Comparison of ENCODE assay signal across 1 cellular context in genomic region chr1:209595599-209595998, GRCh38.
TF ChIP-seq lines count a peak whose summit lies in the region.

No MANE protein-coding gene starts in this region.

TF ChIP-seq in GM12878, 131 proteins besides CTCF, POLR2A, EP300 and RAD21:
- no peak for TF ChIP-seq ZBTB11 (CRISPR knock-in tag; IDR thresholded peaks at IDR 0.05)
- no peak for TF ChIP-seq SREBF2 (IDR thresholded peaks at IDR 0.05; ENCODE audit: low read length)
- TF ChIP-seq RELB (IDR thresholded peaks at IDR 0.05; ENCODE audit: low read depth) = no peak
- no peak for TF ChIP-seq RCOR1 (conservative IDR thresholded peaks at IDR 0.05; ENCODE audit: low read depth, low read length)
- no peak for TF ChIP-seq E2F4 (IDR thresholded peaks at IDR 0.05; ENCODE audit: low read depth, low read length)
- TF ChIP-seq BACH1 (IDR thresholded peaks at IDR 0.05; ENCODE audit: borderline replicate concordance) = no peak
- TF ChIP-seq ATF2 (IDR thresholded peaks at IDR 0.05; ENCODE audit: low read length) = no peak
- TF ChIP-seq CHD1 (IDR thresholded peaks at IDR 0.05; ENCODE audit: low read depth, low read length) = no peak
- TF ChIP-seq SMAD5 (IDR thresholded peaks at IDR 0.05; ENCODE audit: low read depth) = no peak
- no peak for TF ChIP-seq NFYA (IDR thresholded peaks at IDR 0.05; ENCODE audit: borderline replicate concordance, low read depth, low read length)
- TF ChIP-seq PML (IDR thresholded peaks at IDR 0.05; ENCODE audit: low read length) = no peak
- TF ChIP-seq SP1 (IDR thresholded peaks at IDR 0.05; ENCODE audit: low read depth, low read length) = no peak
- TF ChIP-seq SPI1 (IDR thresholded peaks at IDR 0.05; ENCODE audit: borderline replicate concordance, insufficient read depth, low read depth, low read length) = no peak
- TF ChIP-seq CEBPZ (IDR thresholded peaks at IDR 0.05; ENCODE audit: low read depth, low read length) = no peak
- TF ChIP-seq ZBED1 (IDR thresholded peaks at IDR 0.05; ENCODE audit: borderline replicate concordance) = no peak
